ENCODE assay signal across 8 cellular contexts in the genomic region with DNA sequence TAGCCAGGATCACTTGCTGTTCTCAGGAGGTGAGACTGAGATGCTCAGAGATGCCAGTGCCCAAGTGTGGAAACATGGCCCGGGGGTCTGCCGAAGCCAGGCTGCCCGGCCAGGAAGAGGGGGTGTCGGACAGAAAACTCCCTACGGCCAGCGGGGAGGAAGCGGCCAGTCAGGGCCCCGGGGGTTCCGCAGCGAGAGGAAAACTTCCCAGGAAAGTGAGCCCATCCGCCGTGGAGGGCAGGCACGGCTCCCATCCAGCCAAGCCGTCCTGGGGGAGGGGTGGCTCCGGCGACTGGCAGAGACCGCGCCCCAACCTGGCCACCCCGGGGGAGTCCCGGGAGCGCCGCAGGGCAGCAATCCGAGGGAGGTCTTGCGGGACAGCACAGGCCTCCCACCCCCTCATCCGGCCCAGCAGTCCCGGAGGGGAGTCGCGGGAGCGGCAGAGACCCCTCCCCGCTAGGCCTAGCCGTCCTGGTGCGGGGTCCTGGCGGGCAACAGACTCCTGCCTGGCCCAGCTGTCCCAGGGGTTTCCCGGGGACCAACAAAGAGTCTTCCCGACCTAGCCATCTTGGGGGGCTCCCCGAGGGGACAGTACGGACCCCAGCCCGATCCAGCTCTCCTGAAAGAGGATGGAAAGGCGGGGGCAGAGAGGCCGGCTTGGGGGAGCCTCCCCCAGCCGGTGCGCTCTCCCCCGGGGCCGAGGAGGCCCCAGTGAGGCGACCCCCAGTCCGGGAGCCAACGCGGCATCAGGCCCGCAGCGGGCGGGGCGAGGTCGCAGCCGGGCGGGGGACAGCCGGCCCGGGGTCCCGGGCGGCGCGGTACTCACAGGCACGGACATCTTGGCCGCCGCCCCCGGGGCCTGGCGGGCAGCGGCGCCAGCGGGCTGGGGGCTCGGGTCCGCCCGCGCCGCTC.
A peak's percentile ranks its signal among the peaks of the same experiment; 100 is the strongest.
DNase-seq lines count a peak whose midpoint lies in the region; ATAC-seq and FAIRE-seq lines count a peak whose summit lies in the region.

No MANE protein-coding gene starts in this region.

- peak overlapping the region; percentile 24 for H3K27ac ChIP-seq in iPS-20b (ENCODE audit: low read length)

- H3K27me3 ChIP-seq in adipocyte (replicated peaks; ENCODE audit: control insufficient read depth, insufficient read depth, low read length) (no peaks in the 10 kb centered on the region), iPS-20b (ENCODE audit: insufficient read depth, low read length) (peaks cover 6% of the 10 kb centered on the region; the same call in 1 of the 2 replicates)

- H3K4me3 Mint-ChIP-seq in stimulated activated memory B cell treated with anti-CD40 and anti-IgM and Interleukin-4, amounts not matched to agents 10 μg/mL and 1 μg/mL and 100 μg/mL, for 72 hours = peak overlapping the region; percentile 65

- H3K36me3 Mint-ChIP-seq in stimulated activated memory B cell treated with anti-CD40 and anti-IgM and Interleukin-4, amounts not matched to agents 10 μg/mL and 1 μg/mL and 100 μg/mL, for 72 hours = no peaks in the 10 kb centered on the region

- DNase-seq in NCI-H524 (lab: John Stamatoyannopoulos, UW) (peak; percentile 52 to 77), NCI-H524 treated with DMSO at 0.1 percent for 48 hours (lab: John Stamatoyannopoulos, UW) (no peak), adipocyte (ENCODE audit: low read depth) (peak; percentile 72), urothelium cell line (ENCODE audit: low spot score) (no peak)
- no peak for DNase-seq in stimulated activated CD4-positive, alpha-beta T cell treated with anti-CD3 and anti-CD28 coated beads, Interleukin-12 subunit alpha, Interleukin-12 subunit beta, amount 100 ng/mL, for 4 hours

- no peak for FAIRE-seq in urothelium cell line (lab: Jason Lieb, UNC)

- peaks cover 48% of the 10 kb centered on the region for H3K4me1 ChIP-seq in adipocyte (ENCODE audit: control insufficient read depth, insufficient read depth, low read length)
- peaks cover 7% of the 10 kb centered on the region; the same call in 1 of the 2 replicates for H3K4me1 ChIP-seq in iPS-20b (ENCODE audit: insufficient read depth, low read length)

- H3K9ac ChIP-seq in adipocyte (ENCODE audit: low read length) (peak overlapping the region; percentile 98), iPS-20b (ENCODE audit: low read depth, low read length) (peak overlapping the region; percentile 92)

- H3K4me1 Mint-ChIP-seq in stimulated activated memory B cell treated with anti-CD40 and anti-IgM and Interleukin-4, amounts not matched to agents 10 μg/mL and 1 μg/mL and 100 μg/mL, for 72 hours = peaks cover 24% of the 10 kb centered on the region

- H3K9me3 Mint-ChIP-seq in stimulated activated memory B cell treated with anti-CD40 and anti-IgM and Interleukin-4, amounts not matched to agents 10 μg/mL and 1 μg/mL and 100 μg/mL, for 72 hours = no peaks in the 10 kb centered on the region

- no peak overlapping the region for H3K27ac Mint-ChIP-seq in stimulated activated memory B cell treated with anti-CD40 and anti-IgM and Interleukin-4, amounts not matched to agents 10 μg/mL and 1 μg/mL and 100 μg/mL, for 72 hours

- peak overlapping the region; percentile 95 for H3K4me3 ChIP-seq in adipocyte (ENCODE audit: low read length)
- peak overlapping the region; percentile 91 for H3K4me3 ChIP-seq in iPS-20b (ENCODE audit: low read length)

- H3K9me3 ChIP-seq in adipocyte (ENCODE audit: control insufficient read depth, low read length) (no peaks in the 10 kb centered on the region), iPS-20b (ENCODE audit: insufficient read depth, low read depth, low read length) (no peaks in the 10 kb centered on the region)

- H3K27me3 Mint-ChIP-seq in stimulated activated memory B cell treated with anti-CD40 and anti-IgM and Interleukin-4, amounts not matched to agents 10 μg/mL and 1 μg/mL and 100 μg/mL, for 72 hours = peaks cover 70% of the 10 kb centered on the region

- H3K36me3 ChIP-seq in adipocyte (ENCODE audit: control insufficient read depth, insufficient read depth, low read length, severe bottlenecking) = no peaks in the 10 kb centered on the region
- H3K36me3 ChIP-seq in iPS-20b (ENCODE audit: insufficient read depth, low read depth, low read length) = peaks cover 5% of the 10 kb centered on the region; the same call in 1 of the 2 replicates

- ATAC-seq in HG02885 (IDR thresholded peaks at IDR 0.05; ENCODE audit: poor library complexity, unreplicated experiment) = peak; percentile 24
- ATAC-seq in stimulated activated memory B cell treated with anti-CD40 and anti-IgM and Interleukin-4, amounts not matched to agents 10 μg/mL and 1 μg/mL and 100 μg/mL, for 72 hours = peak; percentile 7

Comparison
In these comparisons a context has a peak if more than half of its experiments do, and no peak if none do; other contexts are left out.
1. DNase-seq: peak in NCI-H524 (2 of 2) and adipocyte (single experiment); none in NCI-H524 treated with DMSO at 0.1 percent for 48 hours (single experiment), urothelium cell line (single experiment) and stimulated activated CD4-positive, alpha-beta T cell treated with anti-CD3 and anti-CD28 coated beads, Interleukin-12 subunit alpha, Interleukin-12 subunit beta, amount 100 ng/mL, for 4 hours (single experiment).